Comparison of ENCODE assay signal across 8 cellular contexts in genomic region chr17:7294614-7295153, GRCh38. TPM values are rescaled to one million over a fixed set of nuclear protein-coding genes. Genes with fewer than 3 reads are reported as not detected.
DNase-seq lines count a peak whose midpoint lies in the region; ATAC-seq lines count a peak whose summit lies in the region.

TSS of gene YBX2 (minus strand) at chr17:7294639. CDS start at chr17:7294500, 139 bp downstream.

- peak within 1 kb of the TSS; percentile 23 for H3K4me3 ChIP-seq in adipocyte (ENCODE audit: low read length)
- H3K4me3 ChIP-seq in iPS-18a (ENCODE audit: low read length), result peak within 1 kb of the TSS; percentile 47

- ATAC-seq in HG03469 (IDR thresholded peaks at IDR 0.05; ENCODE audit: unreplicated experiment), result no peak

- H3K27ac ChIP-seq in iPS-18a (ENCODE audit: low read length), result no peak within 1 kb of the TSS

- H3K4me1 ChIP-seq in adipocyte (ENCODE audit: control insufficient read depth, insufficient read depth, low read length) (peaks cover 33% of the 10 kb centered on the region), iPS-18a (ENCODE audit: control insufficient read depth, low read depth, low read length) (peaks cover 7% of the 10 kb centered on the region)

- H3K9me3 ChIP-seq in adipocyte (ENCODE audit: control insufficient read depth, low read length) (no peaks in the 10 kb centered on the region), iPS-18a (ENCODE audit: control insufficient read depth, low read depth, low read length) (no peaks in the 10 kb centered on the region)

- H3K9ac ChIP-seq in adipocyte (ENCODE audit: low read length) (no peak within 1 kb of the TSS), iPS-18a (ENCODE audit: low read length) (no peak within 1 kb of the TSS)

- H3K36me3 ChIP-seq in adipocyte (ENCODE audit: control insufficient read depth, insufficient read depth, low read length, severe bottlenecking), result no peaks in the 10 kb centered on the region
- H3K36me3 ChIP-seq in iPS-18a (ENCODE audit: control insufficient read depth, low read depth, low read length), result no peaks in the 10 kb centered on the region

- H3K27me3 ChIP-seq in adipocyte (replicated peaks; ENCODE audit: control insufficient read depth, insufficient read depth, low read length) (peaks cover 24% of the 10 kb centered on the region), iPS-18a (ENCODE audit: control insufficient read depth, insufficient read depth, low read length) (peaks cover 47% of the 10 kb centered on the region)

- peak; percentile 92 for DNase-seq in Daoy (ENCODE audit: low read depth)
- DNase-seq in M059J (ENCODE audit: low read depth), result peak; percentile 66
- peak; percentile 96 for DNase-seq in SW480 (ENCODE audit: low spot score)
- peak; percentile 50 for DNase-seq in adipocyte (ENCODE audit: low read depth)
- peak; percentile 42 to 54 for DNase-seq in stimulated activated CD4-positive, alpha-beta T cell treated with anti-CD3 and anti-CD28 coated beads, Interleukin-1b, Interleukin-23, amount 100 ng/mL, for 1 hour (ENCODE audit: low read depth in 2 of 2)
- DNase-seq in foreskin melanocyte, result no peak

RNA-seq across cellular contexts. Expression of gene YBX2, which starts in this region (rescaled TPM):
- total RNA-seq in Daoy (2014; rRNA removed; shearing (Covaris generic)), result 0.15 and 2.4 TPM in 2 replicates
- total RNA-seq in M059J (2014; rRNA removed; shearing (Covaris generic)), result 0.39 and 0.79 TPM in 2 replicates

Comparison
In these comparisons a context has a peak if more than half of its experiments do, and no peak if none do; other contexts are left out.
1. Peak in DNase-seq in M059J; RNA of the gene not detected or under 1 TPM.